ENCODE assay signal across 6 cellular contexts in the genomic region with DNA sequence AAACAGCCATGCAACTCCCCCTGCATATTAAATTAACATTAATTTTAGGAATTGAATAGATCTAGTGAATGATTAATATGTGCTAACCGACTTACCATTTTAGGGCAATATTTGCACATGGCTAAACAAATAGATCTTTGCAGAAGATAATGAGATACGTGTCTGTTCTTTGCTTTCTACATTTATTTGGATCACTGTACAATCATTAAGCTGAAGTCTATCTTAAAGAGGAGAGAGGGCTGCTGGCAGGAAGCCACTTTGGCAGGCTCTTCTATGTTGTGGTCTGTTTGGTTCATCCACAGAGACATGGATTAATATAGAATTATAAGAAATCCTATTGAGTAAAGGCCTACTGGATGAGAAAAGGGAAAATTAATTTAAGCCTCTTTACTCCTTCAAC.
DNase-seq lines count a peak whose midpoint lies in the region; ATAC-seq, FAIRE-seq and TF ChIP-seq lines count a peak whose summit lies in the region.
"Not testable (repeated sequence)": the region's sequence is repeated elsewhere in the genome, so short reads cannot be mapped to it uniquely, and the experiment has no call there.

No MANE protein-coding gene starts in this region.

- not testable (repeated sequence) for H3K27ac ChIP-seq in PC-3 (ENCODE audit: low read length); right lobe of liver
- peak overlapping the region; percentile 82 for H3K27ac ChIP-seq in VCaP

- H3K9me3 ChIP-seq in PC-3 (ENCODE audit: low read length); right lobe of liver: not testable (repeated sequence)

- POLR2A ChIA-PET in PC-3 (lab: Charles Lee; ENCODE audit: unreplicated experiment), result not testable (repeated sequence)

- H3K4me1 ChIP-seq in PC-3 (ENCODE audit: insufficient read depth, low read length); right lobe of liver: not testable (repeated sequence)

- H3K4me3 ChIP-seq in PC-3 (ENCODE audit: low read length); right lobe of liver: not testable (repeated sequence)

- TF ChIP-seq POLR2A in right lobe of liver (IDR thresholded peaks at IDR 0.05), result not testable (repeated sequence)

- peak; percentile 30 for DNase-seq in NCI-H1105 (lab: John Stamatoyannopoulos, UW)
- peak; percentile 72 for DNase-seq in NCI-H446 treated with DMSO at 0.1 percent for 48 hours (lab: John Stamatoyannopoulos, UW)
- DNase-seq in PC-3; right lobe of liver; urothelium cell line (ENCODE audit: low spot score): not testable (repeated sequence)

- H4K20me1 ChIP-seq in PC-3 (ENCODE audit: low read length), result not testable (repeated sequence)

- TF ChIP-seq CTCF in PC-3 (conservative IDR thresholded peaks at IDR 0.05; ENCODE audit: low read depth, low read length); VCaP (conservative IDR thresholded peaks at IDR 0.05); right lobe of liver (IDR thresholded peaks at IDR 0.05): not testable (repeated sequence)

- not testable (repeated sequence) for H3K4me2 ChIP-seq in PC-3 (ENCODE audit: low read length)

- peak; percentile 20; the same call in 1 of the 2 replicates for ATAC-seq in PC-3
- ATAC-seq in right lobe of liver, result peak; percentile 43 to 82 (median 52)

- not testable (repeated sequence) for H2AFZ ChIP-seq in PC-3 (ENCODE audit: low read length)

- not testable (repeated sequence) for H3F3A ChIP-seq in PC-3 (ENCODE audit: low read length, unreplicated experiment)

- intact Hi-C loops in PC-3 (cut with micrococcal nuclease); right lobe of liver (cut with DNase I): not testable (repeated sequence)

- H3K9me2 ChIP-seq in PC-3 (replicated peaks; ENCODE audit: low read length), result not testable (repeated sequence)

- FAIRE-seq in urothelium cell line (lab: Jason Lieb, UNC), result peak; percentile 27

- H3K27me3 ChIP-seq in PC-3 (ENCODE audit: low read length); right lobe of liver: not testable (repeated sequence)

- not testable (repeated sequence) for H3K79me2 ChIP-seq in PC-3 (ENCODE audit: low read length)

- WGBS in right lobe of liver (ENCODE audit: insufficient coverage, low coverage, low lambda C conversion rate, missing lambda C conversion rate), result 23% methylated on average over 2 of the region's 2 CpGs

- CTCF ChIA-PET in PC-3 (lab: Charles Lee), result not testable (repeated sequence)

- not testable (repeated sequence) for H3K36me3 ChIP-seq in PC-3 (ENCODE audit: low read depth, low read length); right lobe of liver

- not testable (repeated sequence) for BruUV-seq in PC-3 (replicated peaks; lab: Mats Ljungman, UMichigan)

- not testable (repeated sequence) for H3K9ac ChIP-seq in PC-3 (ENCODE audit: low read length)
